In the genomic region with DNA sequence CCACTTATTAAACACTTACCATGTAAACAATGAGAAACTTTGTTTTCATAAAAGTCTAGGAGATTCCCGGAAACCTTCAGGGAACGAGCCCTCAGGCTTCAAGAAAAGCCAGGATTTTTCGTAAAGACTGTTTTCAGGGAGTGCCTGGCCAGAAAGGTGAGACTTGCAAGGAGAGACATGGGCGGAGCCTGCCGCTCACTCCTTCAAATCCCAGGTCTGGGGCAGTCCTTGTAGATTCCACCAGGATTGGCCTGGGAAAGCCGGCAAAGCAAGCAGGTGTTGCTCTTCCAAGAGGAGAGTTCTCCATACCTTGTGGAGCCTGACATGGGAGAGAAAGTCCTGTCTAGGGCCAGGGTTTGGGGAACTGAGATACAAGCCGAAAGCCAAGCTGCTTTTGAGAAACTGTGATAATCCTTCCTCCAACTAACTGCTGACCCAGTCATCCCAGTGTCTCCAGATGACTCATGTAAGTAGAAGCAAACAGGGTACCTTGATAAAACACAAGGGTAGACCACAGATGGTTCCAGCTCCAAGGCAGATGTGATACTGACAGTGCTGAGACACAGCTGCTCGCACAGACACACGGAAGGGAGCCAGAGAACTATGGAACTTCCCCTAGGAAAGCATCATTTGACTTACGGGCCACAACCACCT, we compare ENCODE assay signal across 10 cellular contexts.
A peak's percentile ranks its signal among the peaks of the same experiment; 100 is the strongest.
DNase-seq lines count a peak whose midpoint lies in the region; ATAC-seq, FAIRE-seq and TF ChIP-seq lines count a peak whose summit lies in the region.
"Had no signal": no experiment of that assay in that cellular context is flagged by ENCODE, and none has a peak within 500 bp of the region (broad histone marks: within the 10 kb centered on the region; RNA-seq: fewer than 3 reads in every experiment).

No MANE protein-coding gene starts in this region.

- no peaks in the 10 kb centered on the region for H3K9me3 ChIP-seq in astrocyte (ENCODE audit: insufficient read depth, low read depth, low read length)
- H3K9me3 ChIP-seq in effector memory CD4-positive, alpha-beta T cell (ENCODE audit: control insufficient read depth, low read length) = no peaks in the 10 kb centered on the region

- peak; percentile 32 for DNase-seq in activated CD4-positive, alpha-beta T cell treated with anti-CD3 and anti-CD28 coated beads for 36 hours
- no peak for DNase-seq in activated CD4-positive, alpha-beta T cell treated with anti-CD3 and anti-CD28 coated beads, Interleukin-2, amount 50 U/mL, for 1 hour
- peak; percentile 82 for DNase-seq in astrocyte (ENCODE audit: low read depth)
- no peak for DNase-seq in stimulated activated effector memory CD8-positive, alpha-beta T cell treated with anti-CD3 and anti-CD28 coated beads, Interleukin-12 subunit alpha, Interleukin-12 subunit beta, amount 100 ng/mL, for 72 hours (ENCODE audit: low spot score in 2 of 2)
- no peak for DNase-seq in urothelium cell line (ENCODE audit: low spot score)
- no peak for DNase-seq in SK-N-DZ (ENCODE audit: low spot score)
- DNase-seq in effector memory CD4-positive, alpha-beta T cell = no peak
- DNase-seq: activated naive CD8-positive, alpha-beta T cell treated with anti-CD3 and anti-CD28 coated beads, Interleukin-2, amount 10 ng/mL, durations not matched to agents 7 days and 5 days had no signal

- peaks cover 25% of the 10 kb centered on the region for H3K4me1 Mint-ChIP-seq in activated CD4-positive, alpha-beta T cell treated with anti-CD3 and anti-CD28 coated beads for 36 hours
- peaks cover 19% of the 10 kb centered on the region for H3K4me1 Mint-ChIP-seq in astrocyte (ENCODE audit: low read depth, unreplicated experiment)
- peaks cover 15% of the 10 kb centered on the region for H3K4me1 Mint-ChIP-seq in stimulated activated effector memory CD8-positive, alpha-beta T cell treated with anti-CD3 and anti-CD28 coated beads, Interleukin-12 subunit alpha, Interleukin-12 subunit beta, amount 100 ng/mL, for 72 hours
- H3K4me1 Mint-ChIP-seq: activated naive CD8-positive, alpha-beta T cell treated with anti-CD3 and anti-CD28 coated beads, Interleukin-2, amount 10 ng/mL, durations not matched to agents 7 days and 5 days had no signal

- H3K27ac ChIP-seq in astrocyte (ENCODE audit: low read depth, low read length) = peak overlapping the region; percentile 55
- H3K27ac ChIP-seq in effector memory CD4-positive, alpha-beta T cell (ENCODE audit: insufficient read depth, low read length, poor library complexity, severe bottlenecking) = no peak overlapping the region

- FAIRE-seq in astrocyte (lab: Jason Lieb, UNC) = peak; percentile 47
- FAIRE-seq in urothelium cell line (lab: Jason Lieb, UNC) = no peak

- intact Hi-C loops in activated CD4-positive, alpha-beta T cell treated with anti-CD3 and anti-CD28 coated beads for 36 hours (cut with DNase I, micrococcal nuclease) = no loop called here

- no peaks in the 10 kb centered on the region for H3K9me3 Mint-ChIP-seq in activated CD4-positive, alpha-beta T cell treated with anti-CD3 and anti-CD28 coated beads for 36 hours (ENCODE audit: low read depth)
- H3K9me3 Mint-ChIP-seq in astrocyte (ENCODE audit: unreplicated experiment) = no peaks in the 10 kb centered on the region
- H3K9me3 Mint-ChIP-seq in stimulated activated effector memory CD8-positive, alpha-beta T cell treated with anti-CD3 and anti-CD28 coated beads, Interleukin-12 subunit alpha, Interleukin-12 subunit beta, amount 100 ng/mL, for 72 hours = no peaks in the 10 kb centered on the region
- H3K9me3 Mint-ChIP-seq: activated naive CD8-positive, alpha-beta T cell treated with anti-CD3 and anti-CD28 coated beads, Interleukin-2, amount 10 ng/mL, durations not matched to agents 7 days and 5 days had no signal

- H3K4me2 ChIP-seq in astrocyte (ENCODE audit: low read length) = peak overlapping the region; percentile 64

- ATAC-seq in activated CD4-positive, alpha-beta T cell treated with anti-CD3 and anti-CD28 coated beads for 36 hours = peak; percentile 60
- peak; percentile 50 for ATAC-seq in HG02973 (IDR thresholded peaks at IDR 0.05; ENCODE audit: unreplicated experiment)
- ATAC-seq in stimulated activated effector memory CD8-positive, alpha-beta T cell treated with anti-CD3 and anti-CD28 coated beads, Interleukin-12 subunit alpha, Interleukin-12 subunit beta, amount 100 ng/mL, for 72 hours = peak; percentile 68

- peaks cover 26% of the 10 kb centered on the region for H3K4me1 ChIP-seq in astrocyte (ENCODE audit: insufficient read depth, low read length)
- H3K4me1 ChIP-seq in effector memory CD4-positive, alpha-beta T cell (ENCODE audit: control insufficient read depth, insufficient read depth, low read length, poor library complexity, severe bottlenecking) = peaks cover 2% of the 10 kb centered on the region

- H3K36me3 Mint-ChIP-seq in activated CD4-positive, alpha-beta T cell treated with anti-CD3 and anti-CD28 coated beads for 36 hours (ENCODE audit: low read depth) = no peaks in the 10 kb centered on the region
- H3K36me3 Mint-ChIP-seq in astrocyte (ENCODE audit: low read depth, unreplicated experiment) = peaks cover 3% of the 10 kb centered on the region
- H3K36me3 Mint-ChIP-seq in stimulated activated effector memory CD8-positive, alpha-beta T cell treated with anti-CD3 and anti-CD28 coated beads, Interleukin-12 subunit alpha, Interleukin-12 subunit beta, amount 100 ng/mL, for 72 hours = no peaks in the 10 kb centered on the region
- H3K36me3 Mint-ChIP-seq: activated naive CD8-positive, alpha-beta T cell treated with anti-CD3 and anti-CD28 coated beads, Interleukin-2, amount 10 ng/mL, durations not matched to agents 7 days and 5 days had no signal

- H3K36me3 ChIP-seq in astrocyte (ENCODE audit: insufficient read depth, low read length) = no peaks in the 10 kb centered on the region
- H3K36me3 ChIP-seq in effector memory CD4-positive, alpha-beta T cell (ENCODE audit: control insufficient read depth, insufficient read depth, low read length) = no peaks in the 10 kb centered on the region

- H3K4me3 Mint-ChIP-seq in activated CD4-positive, alpha-beta T cell treated with anti-CD3 and anti-CD28 coated beads for 36 hours = no peak overlapping the region
- H3K4me3 Mint-ChIP-seq in astrocyte (ENCODE audit: unreplicated experiment) = no peak overlapping the region
- H3K4me3 Mint-ChIP-seq in stimulated activated effector memory CD8-positive, alpha-beta T cell treated with anti-CD3 and anti-CD28 coated beads, Interleukin-12 subunit alpha, Interleukin-12 subunit beta, amount 100 ng/mL, for 72 hours = no peak overlapping the region
- H3K4me3 Mint-ChIP-seq: activated naive CD8-positive, alpha-beta T cell treated with anti-CD3 and anti-CD28 coated beads, Interleukin-2, amount 10 ng/mL, durations not matched to agents 7 days and 5 days; B cell had no signal

- H3K4me3 ChIP-seq in astrocyte (ENCODE audit: insufficient read depth, low read depth, low read length) = no peak overlapping the region
- no peak overlapping the region for H3K4me3 ChIP-seq in effector memory CD4-positive, alpha-beta T cell (ENCODE audit: insufficient read depth, low read depth, low read length, poor library complexity, severe bottlenecking)

- no peak overlapping the region for H3K27ac Mint-ChIP-seq in activated CD4-positive, alpha-beta T cell treated with anti-CD3 and anti-CD28 coated beads for 36 hours
- H3K27ac Mint-ChIP-seq in astrocyte (ENCODE audit: unreplicated experiment) = peak overlapping the region; percentile 15
- no peak overlapping the region for H3K27ac Mint-ChIP-seq in stimulated activated effector memory CD8-positive, alpha-beta T cell treated with anti-CD3 and anti-CD28 coated beads, Interleukin-12 subunit alpha, Interleukin-12 subunit beta, amount 100 ng/mL, for 72 hours
- H3K27ac Mint-ChIP-seq: activated naive CD8-positive, alpha-beta T cell treated with anti-CD3 and anti-CD28 coated beads, Interleukin-2, amount 10 ng/mL, durations not matched to agents 7 days and 5 days; B cell had no signal

- H3K9ac ChIP-seq in astrocyte (ENCODE audit: low read length) = peak overlapping the region; percentile 34

- no peak overlapping the region for H2AFZ ChIP-seq in astrocyte (ENCODE audit: low read depth, low read length)

- TF ChIP-seq CTCF in astrocyte (IDR thresholded peaks at IDR 0.05; ENCODE audit: insufficient read depth, low read depth, low read length) = no peak

- H3K27me3 ChIP-seq in astrocyte (ENCODE audit: insufficient read depth, low read length) = no peaks in the 10 kb centered on the region
- no peaks in the 10 kb centered on the region for H3K27me3 ChIP-seq in effector memory CD4-positive, alpha-beta T cell (replicated peaks; ENCODE audit: control insufficient read depth, insufficient read depth, low read length, poor library complexity, severe bottlenecking)

- POLR2A ChIA-PET in activated CD4-positive, alpha-beta T cell treated with anti-CD3 and anti-CD28 coated beads for 36 hours (lab: Charles Lee) = no interaction called here

- H4K20me1 ChIP-seq in astrocyte (ENCODE audit: insufficient read depth, low read length) = no peaks in the 10 kb centered on the region

- peaks cover 5% of the 10 kb centered on the region for H3K27me3 Mint-ChIP-seq in activated CD4-positive, alpha-beta T cell treated with anti-CD3 and anti-CD28 coated beads for 36 hours
- H3K27me3 Mint-ChIP-seq in astrocyte (ENCODE audit: low read depth, unreplicated experiment) = no peaks in the 10 kb centered on the region
- H3K27me3 Mint-ChIP-seq: B cell had no signal

- no peaks in the 10 kb centered on the region for H3K79me2 ChIP-seq in astrocyte (ENCODE audit: insufficient read depth, low read length)

- CTCF ChIA-PET in activated CD4-positive, alpha-beta T cell treated with anti-CD3 and anti-CD28 coated beads for 36 hours (lab: Charles Lee) = interaction anchor here (0.8 kb wide), 1 partner anchor 40 kb away, joined by 3 read pairs; no protein-coding TSS in a partner anchor

Comparison
In these comparisons a context has a peak if more than half of its experiments do, and no peak if none do; other contexts are left out.
1. DNase-seq: peak in activated CD4-positive, alpha-beta T cell treated with anti-CD3 and anti-CD28 coated beads for 36 hours (single experiment) and astrocyte (single experiment); none in activated CD4-positive, alpha-beta T cell treated with anti-CD3 and anti-CD28 coated beads, Interleukin-2, amount 50 U/mL, for 1 hour (single experiment), stimulated activated effector memory CD8-positive, alpha-beta T cell treated with anti-CD3 and anti-CD28 coated beads, Interleukin-12 subunit alpha, Interleukin-12 subunit beta, amount 100 ng/mL, for 72 hours (0 of 2), urothelium cell line (single experiment), SK-N-DZ (single experiment) and effector memory CD4-positive, alpha-beta T cell (0 of 3).
2. Peak in every context shown above with its lines, with median percentiles within 50 percentile points of each other: ATAC-seq.